1 cellular context compared by ENCODE assay signal in the genomic region with DNA sequence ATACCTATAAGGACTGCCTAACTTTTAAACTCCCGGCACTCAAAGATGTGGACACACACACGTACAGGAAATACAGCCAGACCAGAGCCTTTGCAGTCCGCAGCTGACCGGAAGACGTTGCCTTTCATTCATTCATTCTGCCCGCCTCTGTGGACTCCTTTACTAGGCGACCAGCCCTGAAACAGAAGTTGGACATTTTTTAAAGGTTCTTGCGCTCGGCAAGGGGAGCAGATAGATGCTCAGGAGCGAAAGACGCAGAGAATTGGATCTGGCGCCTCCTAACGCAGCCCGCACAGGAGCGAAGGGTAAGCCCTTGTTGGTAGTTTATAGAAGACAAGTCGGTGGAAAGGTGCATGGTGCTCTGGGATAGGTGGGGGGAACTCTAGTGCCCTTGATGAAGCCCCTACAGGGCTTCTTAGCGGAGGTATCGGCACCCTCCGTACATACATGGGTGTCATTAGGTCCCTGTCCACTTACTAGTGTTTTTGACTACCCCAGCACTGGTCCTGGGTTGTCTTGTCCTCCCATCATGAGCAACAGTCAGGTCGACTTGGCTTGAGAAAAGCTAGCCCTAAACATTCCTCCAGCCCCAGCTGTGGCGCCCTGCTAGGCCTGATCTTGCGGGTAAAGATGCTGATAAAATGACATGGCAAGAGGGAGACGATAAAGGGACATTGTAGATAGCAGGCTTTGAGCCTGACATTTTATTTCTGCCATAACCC.
TF ChIP-seq lines count a peak whose summit lies in the region.

TSS of gene KDM2B (minus strand) at position 65 of the 722 bp plus-strand sequence. CDS start 112 bp downstream, outside the sequence.

TF ChIP-seq in endothelial cell of umbilical vein, 7 proteins besides CTCF, POLR2A, EP300 and RAD21:
- TF ChIP-seq POLR2AphosphoS5 (IDR thresholded peaks at IDR 0.05; ENCODE audit: insufficient read depth, low read depth, low read length) (no peak), FOS (IDR thresholded peaks at IDR 0.05; ENCODE audit: borderline replicate concordance, insufficient read depth, low read length) (no peak), GATA2 (IDR thresholded peaks at IDR 0.05; ENCODE audit: insufficient read depth, insufficient read length, low read depth, low read length) (no peak), EZH2 (IDR thresholded peaks at IDR 0.05; ENCODE audit: borderline replicate concordance, low read depth, low read length, severe bottlenecking) (no peak), JUN (IDR thresholded peaks at IDR 0.05; ENCODE audit: borderline replicate concordance, insufficient read depth, insufficient read length, low read depth) (no peak)
